Comparison of ENCODE assay signal across 8 cellular contexts in the genomic region with DNA sequence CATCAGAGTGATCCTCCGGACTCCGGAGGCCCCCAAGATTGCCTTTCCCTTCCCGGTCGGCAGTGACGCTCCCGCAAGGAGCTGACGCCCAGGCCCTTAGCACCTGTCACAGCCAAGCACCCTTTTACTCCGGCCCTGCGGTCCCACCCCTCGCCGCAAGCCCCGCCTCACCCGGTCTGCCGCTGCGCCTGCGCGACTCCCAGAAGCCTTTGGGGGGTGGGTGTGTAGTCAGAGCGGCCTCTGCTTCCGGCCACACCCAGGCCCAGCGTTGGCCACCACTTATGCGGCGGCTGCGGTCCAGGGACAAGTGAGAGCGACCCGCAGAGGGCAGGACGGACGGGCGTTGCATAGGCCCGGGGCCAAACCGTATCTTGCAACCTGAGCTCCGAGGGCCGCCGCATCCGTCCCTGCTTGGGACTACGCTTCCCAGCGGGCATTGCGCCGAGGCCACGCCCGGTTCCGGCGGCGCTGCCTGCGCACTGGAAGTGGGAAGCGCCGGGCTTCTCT. TPM values are rescaled to one million over a fixed set of nuclear protein-coding genes. Genes with fewer than 3 reads are reported as not detected.
A peak's percentile ranks its signal among the peaks of the same experiment; 100 is the strongest.
DNase-seq lines count a peak whose midpoint lies in the region; ATAC-seq lines count a peak whose summit lies in the region.

No MANE protein-coding gene starts in this region.

- DNase-seq in Daoy (ENCODE audit: low read depth) (peak; percentile 93), NCI-H2227 treated with DMSO at 0.1 percent for 48 hours (lab: John Stamatoyannopoulos, UW) (peak; percentile 100), dedifferentiated amniotic fluid mesenchymal stem cell (ENCODE audit: extremely low spot score) (peak; percentile 84), left colon (peak; percentile 82 to 91)
- peak; percentile 83 to 84 for DNase-seq in activated CD4-positive, alpha-beta T cell treated with anti-CD3 and anti-CD28 coated beads, Interleukin-2, amount 50 U/mL, for 4 hours
- DNase-seq in stimulated activated CD4-positive, alpha-beta T cell treated with anti-CD3 and anti-CD28 coated beads, Interleukin-1b, Interleukin-23, amount 100 ng/mL, for 1 hour (ENCODE audit: low read depth in 2 of 2): peak; percentile 68 to 78

- intact Hi-C loops in left colon (cut with DNase I, micrococcal nuclease): no loop called here

- peak; percentile 94 for ATAC-seq in HG02852 (IDR thresholded peaks at IDR 0.05; ENCODE audit: unreplicated experiment)
- peak; percentile 98 for ATAC-seq in left colon
- ATAC-seq in GM18502 (IDR thresholded peaks at IDR 0.05; ENCODE audit: poor library complexity, unreplicated experiment): no peak

RNA-seq across cellular contexts. Expression of gene ZFP28, which starts 0.4 kb away (rescaled TPM):
- 3.1 and 10.8 TPM in 2 replicates for total RNA-seq in Daoy (2014; rRNA removed; shearing (Covaris generic))
- 1 to 10 TPM in 1 of 2 donors, under 1 TPM in 1; 0.98 to 2.0 TPM for total RNA-seq in left colon

RNA-seq across cellular contexts. Expression of gene ZNF470, which starts 29.0 kb away (rescaled TPM):
- total RNA-seq in Daoy (2014; rRNA removed; shearing (Covaris generic)): 1.2 TPM in 2 replicates
- 1 to 10 TPM; 1.3 to 2.5 TPM for total RNA-seq in left colon

RNA-seq across cellular contexts. Expression of gene ZNF471, which starts 30.7 kb away (rescaled TPM):
- 0.12 and 0.34 TPM in 2 replicates for total RNA-seq in Daoy (2014; rRNA removed; shearing (Covaris generic))
- total RNA-seq in left colon: 1 to 10 TPM; 2.6 to 4.4 TPM

RNA-seq across cellular contexts. Expression of gene ZNF71, which starts 56.8 kb away (rescaled TPM):
- total RNA-seq in Daoy (2014; rRNA removed; shearing (Covaris generic)): 3.9 and 6.2 TPM in 2 replicates
- total RNA-seq in left colon: 1 to 10 TPM; 2.1 to 3.8 TPM
